ENCODE assay signal across 1 cellular context in the genomic region with DNA sequence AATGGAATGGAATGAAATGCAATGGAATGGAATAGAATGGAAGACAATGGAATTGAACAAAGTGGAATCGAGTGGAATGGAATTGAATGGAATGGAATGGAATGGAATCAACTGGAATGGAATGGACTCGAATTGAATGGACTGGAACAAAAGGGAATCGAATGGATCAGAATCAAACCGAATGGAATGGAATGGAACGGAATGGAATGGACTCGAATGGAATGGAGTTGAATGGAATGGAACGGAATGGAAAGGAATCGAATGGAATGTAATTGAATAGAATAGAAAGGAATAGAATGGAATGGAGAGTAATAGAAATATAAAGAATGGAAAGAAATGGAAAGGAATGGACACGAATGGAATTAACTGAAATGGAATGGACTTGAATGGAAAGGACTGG.
TF ChIP-seq lines count a peak whose summit lies in the region.

No MANE protein-coding gene starts in this region.

TF ChIP-seq in IMR-90, 13 proteins besides CTCF, POLR2A, EP300 and RAD21 (continued from another document):
- TF ChIP-seq, protein P1, sequence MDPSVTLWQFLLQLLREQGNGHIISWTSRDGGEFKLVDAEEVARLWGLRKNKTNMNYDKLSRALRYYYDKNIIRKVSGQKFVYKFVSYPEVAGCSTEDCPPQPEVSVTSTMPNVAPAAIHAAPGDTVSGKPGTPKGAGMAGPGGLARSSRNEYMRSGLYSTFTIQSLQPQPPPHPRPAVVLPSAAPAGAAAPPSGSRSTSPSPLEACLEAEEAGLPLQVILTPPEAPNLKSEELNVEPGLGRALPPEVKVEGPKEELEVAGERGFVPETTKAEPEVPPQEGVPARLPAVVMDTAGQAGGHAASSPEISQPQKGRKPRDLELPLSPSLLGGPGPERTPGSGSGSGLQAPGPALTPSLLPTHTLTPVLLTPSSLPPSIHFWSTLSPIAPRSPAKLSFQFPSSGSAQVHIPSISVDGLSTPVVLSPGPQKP (IDR thresholded peaks at IDR 0.05; ENCODE audit: borderline replicate concordance, low read depth, low read length): no peak
- no peak for TF ChIP-seq MXI1 (IDR thresholded peaks at IDR 0.05; ENCODE audit: borderline replicate concordance, low read depth, low read length)
